In genomic region chr12:54683388-54683787, GRCh38 we compare ENCODE assay signal across 1 cellular context.
TF ChIP-seq lines count a peak whose summit lies in the region.

No MANE protein-coding gene starts in this region.

TF ChIP-seq in Ishikawa, 13 proteins besides CTCF, POLR2A, EP300 and RAD21 (continued from another document):
- no peak for TF ChIP-seq TCF12 (IDR thresholded peaks at IDR 0.05; ENCODE audit: low read depth)
